8 cellular contexts compared by ENCODE assay signal in genomic region chr4:53377319-53378170, GRCh38. TPM values are rescaled to one million over a fixed set of nuclear protein-coding genes. Genes with fewer than 3 reads are reported as not detected.
DNase-seq lines count a peak whose midpoint lies in the region; ATAC-seq and TF ChIP-seq lines count a peak whose summit lies in the region.

FIP1L1 (plus strand) TSS chr4:53377641; CDS start chr4:53377839, 198 bp downstream.

- peak within 1 kb of the TSS; percentile 81 for H2AFZ ChIP-seq in MM.1S (ENCODE audit: low read length)
- peak within 1 kb of the TSS; percentile 82 for H2AFZ ChIP-seq in neural progenitor cell (replicated peaks)

- H3K4me2 ChIP-seq in MM.1S (ENCODE audit: low read depth, low read length) (peak within 1 kb of the TSS; percentile 79), neural progenitor cell (peak within 1 kb of the TSS; percentile 80)

- H3K27ac ChIP-seq in MM.1S (ENCODE audit: low read length), result peak within 1 kb of the TSS; percentile 76; the same call in 1 of the 2 replicates
- peak within 1 kb of the TSS; percentile 87 for H3K27ac ChIP-seq in SJCRH30
- H3K27ac ChIP-seq in foreskin keratinocyte, result peak within 1 kb of the TSS; percentile 72
- H3K27ac ChIP-seq in neural progenitor cell, result no peak within 1 kb of the TSS

- peak within 1 kb of the TSS; percentile 93 for H3K4me3 Mint-ChIP-seq in neural progenitor cell

- no peaks in the 10 kb centered on the region for H3K9me3 Mint-ChIP-seq in neural progenitor cell

- peaks cover 49% of the 10 kb centered on the region for H3K79me2 ChIP-seq in MM.1S (ENCODE audit: low read length)
- H3K79me2 ChIP-seq in neural progenitor cell (ENCODE audit: low read depth), result peaks cover 50% of the 10 kb centered on the region

- H4K20me1 ChIP-seq in MM.1S (ENCODE audit: insufficient read depth, low read length) (0 out of 2 replicates have a peak, but pooled peaks cover 4% of the 10 kb centered on the region), neural progenitor cell (ENCODE audit: low read depth) (peaks cover 36% of the 10 kb centered on the region)

- DNase-seq in G401 (ENCODE audit: low spot score) (peak; percentile 92), HAP-1 (ENCODE audit: low spot score in 2 of 2) (peak; percentile 84 to 95), MM.1S (peak; percentile 95), SJCRH30 (peak; percentile 93 to 97), foreskin keratinocyte (peak; percentile 63 to 82), neural progenitor cell (ENCODE audit: low spot score) (peak; percentile 97), stromal cell of bone marrow (ENCODE audit: low read depth) (peak; percentile 78)
- DNase-seq in activated naive CD4-positive, alpha-beta T cell (lab: John Stamatoyannopoulos, UW), result peak; percentile 93 to 96 (median 95)

- no peaks in the 10 kb centered on the region for H3K9me2 ChIP-seq in MM.1S (replicated peaks; ENCODE audit: insufficient read depth, low read length)

- H3K9me3 ChIP-seq in HAP-1, result no peaks in the 10 kb centered on the region
- H3K9me3 ChIP-seq in MM.1S (replicated peaks; ENCODE audit: insufficient read depth, low read length), result no peaks in the 10 kb centered on the region
- no peaks in the 10 kb centered on the region for H3K9me3 ChIP-seq in SJCRH30 (replicated peaks)
- H3K9me3 ChIP-seq in neural progenitor cell (ENCODE audit: low read depth), result no peaks in the 10 kb centered on the region

- peaks cover 14% of the 10 kb centered on the region for H3K4me1 Mint-ChIP-seq in neural progenitor cell

- H3K27me3 ChIP-seq in HAP-1 (ENCODE audit: low read depth), result no peaks in the 10 kb centered on the region
- H3K27me3 ChIP-seq in MM.1S (replicated peaks; ENCODE audit: insufficient read depth, low read length), result no peaks in the 10 kb centered on the region
- H3K27me3 ChIP-seq in SJCRH30, result no peaks in the 10 kb centered on the region
- no peaks in the 10 kb centered on the region for H3K27me3 ChIP-seq in foreskin keratinocyte
- H3K27me3 ChIP-seq in neural progenitor cell, result peaks cover 27% of the 10 kb centered on the region

- H3K4me1 ChIP-seq in HAP-1 (peaks cover 9% of the 10 kb centered on the region), MM.1S (ENCODE audit: low read length) (peaks cover 5% of the 10 kb centered on the region; the same call in 1 of the 2 replicates), SJCRH30 (peaks cover 4% of the 10 kb centered on the region; the same call in 1 of the 2 replicates), foreskin keratinocyte (peaks cover 16% of the 10 kb centered on the region), neural progenitor cell (peaks cover 12% of the 10 kb centered on the region)

- H3K36me3 ChIP-seq in HAP-1 (replicated peaks) (peaks cover 26% of the 10 kb centered on the region), MM.1S (replicated peaks; ENCODE audit: insufficient read depth, low read length) (no peaks in the 10 kb centered on the region; the same call in 1 of the 2 replicates), SJCRH30 (peaks cover 15% of the 10 kb centered on the region), neural progenitor cell (no peaks in the 10 kb centered on the region)

- peaks cover 3% of the 10 kb centered on the region for H3K27me3 Mint-ChIP-seq in neural progenitor cell (ENCODE audit: insufficient read depth, low read depth)

- TF ChIP-seq CTCF in MM.1S (IDR thresholded peaks at IDR 0.05; ENCODE audit: low read length), result no peak
- TF ChIP-seq CTCF in foreskin keratinocyte (conservative IDR thresholded peaks at IDR 0.05), result no peak
- no peak for TF ChIP-seq CTCF in neural progenitor cell (IDR thresholded peaks at IDR 0.05)

- peak within 1 kb of the TSS; percentile 95 for H3K27ac Mint-ChIP-seq in neural progenitor cell

- H3K4me3 ChIP-seq in HAP-1 (peak within 1 kb of the TSS; percentile 97), MM.1S (ENCODE audit: low read length) (peak within 1 kb of the TSS; percentile 85), SJCRH30 (peak within 1 kb of the TSS; percentile 94), neural progenitor cell (peak within 1 kb of the TSS; percentile 79)

- peak; percentile 97 for ATAC-seq in foreskin keratinocyte

- peaks cover 2% of the 10 kb centered on the region for H3K36me3 Mint-ChIP-seq in neural progenitor cell

- H3F3A ChIP-seq in MM.1S (ENCODE audit: insufficient read depth, low read length) (no peaks in the 10 kb centered on the region), neural progenitor cell (ENCODE audit: low read depth) (no peaks in the 10 kb centered on the region)

- H3K9ac ChIP-seq in MM.1S (ENCODE audit: low read length), result peak within 1 kb of the TSS; percentile 88
- peak within 1 kb of the TSS; percentile 88 for H3K9ac ChIP-seq in neural progenitor cell

- in situ Hi-C loops in G401 (cut with HindIII; ENCODE audit: low sequenced_read_pairs) (no loop called here), HAP-1 (cut with MboI; ENCODE audit: low sequenced_read_pairs) (no loop called here)

RNA-seq across cellular contexts. Expression of gene FIP1L1, which starts in this region (rescaled TPM):
- 43.3 and 63.8 TPM in 2 replicates for total RNA-seq in G401 (2014; rRNA removed; shearing (Covaris generic))
- total RNA-seq in SJCRH30 (2014; rRNA removed; shearing (Covaris generic)), result 89.8 and 95.2 TPM in 2 replicates
- total RNA-seq in foreskin keratinocyte, result 65.6 and 68.8 TPM in 2 replicates
- polyA plus RNA-seq in foreskin keratinocyte, result 35.2 and 43.9 TPM in 2 replicates
- total RNA-seq in neural progenitor cell (ENCODE audit: low replicate concordance), result 66.5 and 88.5 TPM in 2 replicates
